14 cellular contexts compared by ENCODE assay signal in genomic region chr4:74529284-74530041, GRCh38.
"Had no signal": no experiment of that assay in that cellular context is flagged by ENCODE, and none has a peak within 500 bp of the region (broad histone marks: within the 10 kb centered on the region; RNA-seq: fewer than 3 reads in every experiment).

No MANE protein-coding gene starts in this region.

- H3K9me3 ChIP-seq: gastrocnemius medialis, pancreas had no signal

- H3K36me3 ChIP-seq: gastrocnemius medialis, neural progenitor cell, pancreas had no signal

- H3K27ac ChIP-seq: gastrocnemius medialis, neural progenitor cell, pancreas had no signal

- H3K4me1 ChIP-seq: gastrocnemius medialis, neural progenitor cell, pancreas had no signal

- H3K4me3 ChIP-seq: gastrocnemius medialis, neural progenitor cell, pancreas had no signal

- FAIRE-seq: endometrium, kidney, pancreas had no signal

- ATAC-seq: activated CD4-positive, CD25-positive, alpha-beta regulatory T cell treated with anti-CD3 and anti-CD28 coated beads, Interleukin-2, amount 50 U/mL, for 24 hours; activated naive CD4-positive, alpha-beta T cell treated with anti-CD3 and anti-CD28 coated beads, Interleukin-2, amount 50 U/mL, for 72 hours; gastrocnemius medialis; left ventricle myocardium superior; pancreas; stimulated activated naive B cell treated with anti-CD40 and anti-IgM and Interleukin-4, amounts not matched to agents 10 μg/mL and 1 μg/mL and 100 μg/mL, for 72 hours had no signal

- DNase-seq: activated CD4-positive, alpha-beta T cell treated with anti-CD3 and anti-CD28 coated beads, Interleukin-2, amount 50 U/mL, for 4 hours; activated effector memory CD4-positive, alpha-beta T cell treated with Interleukin-2 at 50 U/mL for 16 hours; activated T-cell treated with anti-CD3 and anti-CD28 coated beads, Interleukin-2, amount 50 U/mL, for 1 hour; gastrocnemius medialis; kidney; left ventricle myocardium superior; pancreas; stimulated activated CD4-positive, alpha-beta T cell treated with anti-CD3 and anti-CD28 coated beads, Interleukin-1b, Interleukin-23, amount 100 ng/mL, for 48 hours; stimulated activated naive B cell treated with anti-CD40 and anti-IgM and Interleukin-4, amounts not matched to agents 10 μg/mL and 1 μg/mL and 100 μg/mL, for 72 hours; SW 1271 had no signal

- H3K27me3 ChIP-seq: gastrocnemius medialis, neural progenitor cell, pancreas had no signal
